Comparison of ENCODE assay signal across 14 cellular contexts in the genomic region with DNA sequence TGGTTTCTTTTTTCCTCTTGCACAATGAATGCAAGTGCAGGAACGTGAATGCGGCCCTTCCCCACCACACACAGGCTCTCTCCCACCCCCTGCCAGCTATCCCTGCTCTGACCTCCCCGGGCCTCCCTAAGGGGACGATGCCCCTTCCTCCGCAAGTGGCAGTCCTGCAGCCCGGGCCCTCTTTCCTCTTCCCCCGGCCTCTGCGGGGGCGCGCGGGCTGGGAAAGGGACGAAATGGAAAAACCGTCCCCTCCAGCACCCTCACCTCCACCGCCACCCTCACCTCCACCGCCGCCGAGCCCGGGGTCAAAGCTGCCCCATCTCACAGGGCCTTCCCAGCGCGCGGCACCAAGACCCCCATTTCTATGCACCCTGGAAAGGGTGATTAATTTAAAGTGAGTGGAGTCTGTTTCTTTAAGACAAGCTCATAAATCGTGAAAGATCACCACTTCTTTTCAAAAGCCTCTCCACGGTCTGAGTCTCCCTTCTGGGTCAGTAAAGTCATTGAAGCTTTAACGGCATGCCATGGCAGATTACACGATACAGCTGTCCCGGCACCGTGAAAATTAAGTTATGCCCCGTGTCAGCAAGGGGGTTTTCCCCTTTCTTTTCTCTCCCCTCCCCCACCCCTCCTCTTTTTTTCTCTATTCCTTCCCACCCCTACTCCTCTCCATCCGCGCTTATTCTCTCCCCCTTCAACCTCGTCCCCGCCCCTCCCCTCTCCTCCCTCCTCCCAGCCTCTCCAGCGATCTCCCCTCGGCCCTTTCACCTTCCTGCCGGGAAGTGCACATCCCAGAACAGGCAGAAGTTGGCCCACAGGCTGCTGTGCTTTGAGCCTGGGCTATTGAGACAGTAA. TPM values are rescaled to one million over a fixed set of nuclear protein-coding genes. Genes with fewer than 3 reads are reported as not detected.
DNase-seq lines count a peak whose midpoint lies in the region; ATAC-seq and TF ChIP-seq lines count a peak whose summit lies in the region.
"Had no signal": no experiment of that assay in that cellular context is flagged by ENCODE, and none has a peak within 500 bp of the region (broad histone marks: within the 10 kb centered on the region; RNA-seq: fewer than 3 reads in every experiment).

No MANE protein-coding gene starts in this region.

- intact Hi-C loops in heart right ventricle (cut with DNase I) (no loop called here), upper lobe of right lung (cut with DNase I) (no loop called here), tibial artery (cut with DNase I; ENCODE audit: low total_unique reads) (no loop called here), colonic mucosa (cut with DNase I) (no loop called here)

- H3K4me3 Mint-ChIP-seq in glutamatergic neuron (ENCODE audit: unreplicated experiment) (peak overlapping the region; percentile 85), neural crest cell (peak overlapping the region; percentile 70)

- H3K27me3 Mint-ChIP-seq in glutamatergic neuron (ENCODE audit: unreplicated experiment) (peaks cover 6% of the 10 kb centered on the region), neural crest cell (ENCODE audit: low read depth) (peaks cover 17% of the 10 kb centered on the region)

- H3K27ac Mint-ChIP-seq in glutamatergic neuron (ENCODE audit: unreplicated experiment) (no peak overlapping the region), neural crest cell (ENCODE audit: unreplicated experiment) (peak overlapping the region; percentile 75)
- H3K27ac Mint-ChIP-seq: activated T-cell treated with anti-CD3 and anti-CD28 coated beads, Interleukin-2, amount 50 U/mL, for 72 hours had no signal

- H3K27ac ChIP-seq in heart right ventricle (no peak overlapping the region), right atrium auricular region (no peak overlapping the region), upper lobe of right lung (no peak overlapping the region), tibial artery (no peak overlapping the region), colonic mucosa (no peak overlapping the region)

- H3K9me3 ChIP-seq in heart right ventricle (peaks cover 0 to 9% (median 0%) of the 10 kb centered on the region in 11 donors), right atrium auricular region (peaks cover 0 to 12% of the 10 kb centered on the region in 2 donors), upper lobe of right lung (no peaks in the 10 kb centered on the region), tibial artery (peaks cover 0 to 12% (median 7%) of the 10 kb centered on the region in 3 donors), colonic mucosa (no peaks in the 10 kb centered on the region)

- WGBS in heart right ventricle, 2 donors, result 10 to 14% methylated on average over 35 of the region's 35 CpGs

- DNase-seq in heart right ventricle (peak in 1 of 2 donors; percentile 9), right atrium auricular region (ENCODE audit: low spot score) (no peak), glutamatergic neuron (peak; percentile 26), neural crest cell (ENCODE audit: low read depth, low spot score) (peak; percentile 21), upper lobe of right lung (no peak), T-helper 1 cell (no peak), tibial artery (no peak), colonic mucosa (no peak)
- DNase-seq: activated T-cell treated with anti-CD3 and anti-CD28 coated beads, Interleukin-2, amount 50 U/mL, for 72 hours; DMS79; left colon; NCI-H1417; SHP77 had no signal

- ATAC-seq in heart right ventricle (peak in 4 of 8 donors; percentile 19 to 35 (median 25)), upper lobe of right lung (peak; percentile 16)
- ATAC-seq: activated T-cell treated with anti-CD3 and anti-CD28 coated beads, Interleukin-2, amount 50 U/mL, for 72 hours; esophagus mucosa; left colon had no signal

- H3K9me3 Mint-ChIP-seq in glutamatergic neuron (ENCODE audit: unreplicated experiment) (peaks cover 3% of the 10 kb centered on the region), neural crest cell (no peaks in the 10 kb centered on the region)
- H3K9me3 Mint-ChIP-seq: activated T-cell treated with anti-CD3 and anti-CD28 coated beads, Interleukin-2, amount 50 U/mL, for 72 hours had no signal

- no peaks in the 10 kb centered on the region for H3K36me3 Mint-ChIP-seq in glutamatergic neuron (ENCODE audit: unreplicated experiment)
- no peaks in the 10 kb centered on the region for H3K36me3 Mint-ChIP-seq in neural crest cell (ENCODE audit: low read depth)

- H3K4me1 Mint-ChIP-seq in glutamatergic neuron (ENCODE audit: low read depth, unreplicated experiment) (peaks cover 17% of the 10 kb centered on the region), neural crest cell (peaks cover 30% of the 10 kb centered on the region)

- peak overlapping the region in 7 of 10 donors; percentile 7 to 44 (median 26) for H3K4me3 ChIP-seq in heart right ventricle
- peak overlapping the region in 1 of 2 donors; percentile 33 for H3K4me3 ChIP-seq in right atrium auricular region
- peak overlapping the region; percentile 25 for H3K4me3 ChIP-seq in upper lobe of right lung
- H3K4me3 ChIP-seq in tibial artery, result no peak overlapping the region
- H3K4me3 ChIP-seq in colonic mucosa, result no peak overlapping the region

- H3K27me3 ChIP-seq in heart right ventricle (peaks cover 6 to 53% (median 41%) of the 10 kb centered on the region in 7 donors), right atrium auricular region (no peaks in the 10 kb centered on the region), upper lobe of right lung (peaks cover 39% of the 10 kb centered on the region), tibial artery (peaks cover 0 to 14% of the 10 kb centered on the region in 2 donors), colonic mucosa (peaks cover 6% of the 10 kb centered on the region)

- H3K9ac ChIP-seq in colonic mucosa (ENCODE audit: low read depth in 2 of 2, low read length in 2 of 2), result no peak overlapping the region

- H3K36me3 ChIP-seq in heart right ventricle (no peaks in the 10 kb centered on the region), right atrium auricular region (no peaks in the 10 kb centered on the region), upper lobe of right lung (no peaks in the 10 kb centered on the region), tibial artery (no peaks in the 10 kb centered on the region), colonic mucosa (no peaks in the 10 kb centered on the region)

- TF ChIP-seq CTCF in heart right ventricle (IDR thresholded peaks at IDR 0.05), result no peak
- no peak for TF ChIP-seq CTCF in right atrium auricular region (IDR thresholded peaks at IDR 0.05)
- no peak for TF ChIP-seq CTCF in glutamatergic neuron (IDR thresholded peaks at IDR 0.05; ENCODE audit: partially characterized antibody, unreplicated experiment)
- no peak for TF ChIP-seq CTCF in neural crest cell (conservative IDR thresholded peaks at IDR 0.05)
- no peak for TF ChIP-seq CTCF in upper lobe of right lung (IDR thresholded peaks at IDR 0.05)
- no peak for TF ChIP-seq CTCF in tibial artery (IDR thresholded peaks at IDR 0.05)
- TF ChIP-seq CTCF in colonic mucosa (IDR thresholded peaks at IDR 0.05), result no peak

- H3K4me1 ChIP-seq in heart right ventricle (peaks cover 0 to 8% (median 0%) of the 10 kb centered on the region in 9 donors), right atrium auricular region (peaks cover 0 to 12% of the 10 kb centered on the region in 2 donors), upper lobe of right lung (no peaks in the 10 kb centered on the region), tibial artery (peaks cover 0 to 8% (median 2%) of the 10 kb centered on the region in 4 donors), colonic mucosa (no peaks in the 10 kb centered on the region)

RNA-seq across cellular contexts. Expression of gene GAS1, which starts 44.5 kb away (rescaled TPM):
- 10 to 100 TPM in 5 of 10 donors, 1 to 10 TPM in 5; 3.2 to 26.3 (median 10.3) TPM for total RNA-seq in heart right ventricle
- 10 to 100 TPM in 1 of 2 donors, 1 to 10 TPM in 1; 10.0 to 11.2 TPM for polyA plus RNA-seq in heart right ventricle
- total RNA-seq in right atrium auricular region, result 10 to 100 TPM; 44.4 to 78.6 TPM
- 6.1 TPM for total RNA-seq in glutamatergic neuron (ENCODE audit: unreplicated experiment)
- total RNA-seq in neural crest cell, result 23.3 and 24.6 TPM in 2 replicates
- 16.8 TPM for total RNA-seq in upper lobe of right lung
- total RNA-seq in colonic mucosa, result 1 to 10 TPM in 1 of 2 donors, under 1 TPM in 1; 0.74 to 2.4 TPM

Comparison
In these comparisons a context has a peak if more than half of its experiments do, and no peak if none do; other contexts are left out.
1. DNase-seq: peak in glutamatergic neuron (single experiment) and neural crest cell (single experiment); none in right atrium auricular region (single experiment), upper lobe of right lung (single experiment), T-helper 1 cell (0 of 5), tibial artery (0 of 2) and colonic mucosa (single experiment).
2. H3K4me3 ChIP-seq: peak in heart right ventricle (7 of 10) and upper lobe of right lung (single experiment); none in tibial artery (0 of 2) and colonic mucosa (single experiment).